9 cellular contexts compared by ENCODE assay signal in the genomic region with DNA sequence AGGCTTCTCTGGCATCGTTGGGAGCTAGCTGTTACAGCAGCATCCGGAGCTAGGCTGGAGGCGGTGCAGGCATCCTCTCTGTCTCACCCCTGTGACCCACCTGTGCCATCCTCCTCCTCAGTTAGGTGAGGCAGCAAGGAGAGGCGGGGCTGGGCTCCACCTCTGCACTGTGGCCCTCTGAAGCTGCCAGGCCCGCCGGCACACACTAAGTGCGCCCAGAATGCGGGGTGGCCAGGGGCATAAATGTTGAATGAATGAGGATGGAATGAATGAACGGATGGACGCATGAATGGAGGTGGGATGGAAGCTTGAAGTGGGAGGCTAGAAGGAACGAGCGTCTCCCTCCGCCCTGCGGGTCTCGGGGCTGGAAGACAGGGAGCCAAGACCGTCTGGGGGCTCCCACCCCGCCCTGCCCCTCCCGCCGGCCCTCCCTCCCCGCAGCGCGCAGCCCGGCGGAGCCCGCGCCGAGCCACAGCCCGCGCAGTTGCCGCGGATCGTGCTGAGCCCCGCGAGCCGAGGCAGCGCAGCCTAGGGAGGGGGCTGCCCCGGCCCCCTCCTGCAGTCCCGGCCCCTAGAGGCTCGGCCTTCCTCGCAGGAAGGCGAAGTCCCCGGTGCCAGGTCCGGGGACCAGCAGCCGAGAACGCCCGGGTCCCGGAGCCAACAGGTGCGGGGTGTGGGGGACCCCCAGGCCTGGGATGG. TPM values are rescaled to one million over a fixed set of nuclear protein-coding genes. Genes with fewer than 3 reads are reported as not detected.
DNase-seq lines count a peak whose midpoint lies in the region; ATAC-seq and TF ChIP-seq lines count a peak whose summit lies in the region.
"Had no signal": no experiment of that assay in that cellular context is flagged by ENCODE, and none has a peak within 500 bp of the region (broad histone marks: within the 10 kb centered on the region; RNA-seq: fewer than 3 reads in every experiment).

A gene (plus strand): TSS at position 472 of the 699 bp plus-strand sequence. CDS start 1,504 bp downstream, outside the sequence.

- no peaks in the 10 kb centered on the region for H3K36me3 ChIP-seq in GM06990 (ENCODE audit: control insufficient read depth, insufficient read depth, low read length)
- H3K36me3 ChIP-seq in heart right ventricle: no peaks in the 10 kb centered on the region
- H3K36me3 ChIP-seq in rectal smooth muscle tissue (ENCODE audit: control insufficient read depth, insufficient read depth, low read length): no peaks in the 10 kb centered on the region

- H3K4me3 Mint-ChIP-seq in T-helper 17 cell: peak within 1 kb of the TSS; percentile 82

- ATAC-seq in T-helper 17 cell: peak; percentile 10
- peak in 4 of 8 donors; percentile 3 to 29 (median 15) for ATAC-seq in heart right ventricle

- no peaks in the 10 kb centered on the region for H3K9me3 ChIP-seq in T-helper 17 cell (ENCODE audit: control insufficient read depth, low read length, poor library complexity, severe bottlenecking)
- H3K9me3 ChIP-seq in heart right ventricle: no peaks in the 10 kb centered on the region

- H3K4me1 Mint-ChIP-seq in T-helper 17 cell: peaks cover 7% of the 10 kb centered on the region

- H3K27ac Mint-ChIP-seq in T-helper 17 cell: peak within 1 kb of the TSS; percentile 8

- H3K27me3 Mint-ChIP-seq in T-helper 17 cell: peaks cover 39% of the 10 kb centered on the region

- H3K36me3 Mint-ChIP-seq in T-helper 17 cell (ENCODE audit: low read depth): peaks cover 9% of the 10 kb centered on the region

- H3K27ac ChIP-seq in heart right ventricle: peak within 1 kb of the TSS in 4 of 10 donors; percentile 9 to 69 (median 34)
- H3K27ac ChIP-seq in rectal smooth muscle tissue (ENCODE audit: low read depth, low read length): no peak within 1 kb of the TSS

- no peaks in the 10 kb centered on the region; the same call in none of the 2 replicates for H3K27me3 ChIP-seq in GM06990 (replicated peaks; ENCODE audit: control insufficient read depth, insufficient read depth, low read length)
- peaks cover 0 to 31% (median 10%) of the 10 kb centered on the region in 7 donors for H3K27me3 ChIP-seq in heart right ventricle
- H3K27me3 ChIP-seq in rectal smooth muscle tissue (ENCODE audit: control insufficient read depth, insufficient read depth, low read length): peaks cover 15% of the 10 kb centered on the region

- intact Hi-C loops in heart right ventricle (cut with DNase I): no loop called here

- H3K4me1 ChIP-seq in heart right ventricle (peaks cover 6 to 46% (median 27%) of the 10 kb centered on the region in 9 donors), rectal smooth muscle tissue (ENCODE audit: control insufficient read depth, insufficient read depth, low read length) (no peaks in the 10 kb centered on the region)

- 8% methylated on average over 40 to 48 of the region's 48 CpGs for WGBS in heart right ventricle, 2 donors

- peak within 1 kb of the TSS; percentile 42 for H3K4me3 ChIP-seq in GM06990 (replicated peaks; ENCODE audit: low read depth, low read length)
- H3K4me3 ChIP-seq in heart right ventricle: peak within 1 kb of the TSS; percentile 36 to 73 (median 62)
- peak within 1 kb of the TSS; percentile 34 for H3K4me3 ChIP-seq in rectal smooth muscle tissue (ENCODE audit: low read length)

- DNase-seq in GM06990 (ENCODE audit: extremely low read depth, insufficient read length) (no peak), T-helper 17 cell (no peak), heart right ventricle (no peak), NCI-H1048 (lab: John Stamatoyannopoulos, UW) (no peak), GM20000 (ENCODE audit: low spot score) (no peak), cerebellar nuclear complex (lab: John Stamatoyannopoulos, UW) (no peak), NCI-H2107 treated with DMSO at 0.1 percent for 48 hours (lab: John Stamatoyannopoulos, UW; ENCODE audit: unreplicated experiment) (no peak)
- DNase-seq: cortex of kidney had no signal

- no peak for TF ChIP-seq CTCF in GM06990 (IDR thresholded peaks at IDR 0.05; ENCODE audit: insufficient read depth, low read length, poor library complexity, severe bottlenecking)
- TF ChIP-seq CTCF in heart right ventricle (IDR thresholded peaks at IDR 0.05): no peak
- no peak for TF ChIP-seq CTCF in GM20000 (IDR thresholded peaks at IDR 0.05; ENCODE audit: extremely low read depth, missing control alignments)

- H3K9ac ChIP-seq in rectal smooth muscle tissue (ENCODE audit: low read length): no peak within 1 kb of the TSS

RNA-seq across cellular contexts. Expression of the gene that starts here (rescaled TPM):
- not detected for total RNA-seq in T-helper 17 cell
- under 1 TPM in 6 of 10 donors, not detected in 4; 0.17 to 0.92 (median 0.37) TPM for total RNA-seq in heart right ventricle
- polyA plus RNA-seq in heart right ventricle: 1 to 10 TPM in 1 of 2 donors, under 1 TPM in 1; 0.20 to 1.5 TPM

Comparison
In these comparisons a context has a peak if more than half of its experiments do, and no peak if none do; other contexts are left out.
1. Peak in ATAC-seq in T-helper 17 cell; RNA of the gene not detected or under 1 TPM.